ENCODE assay signal across 26 cellular contexts in the genomic region with DNA sequence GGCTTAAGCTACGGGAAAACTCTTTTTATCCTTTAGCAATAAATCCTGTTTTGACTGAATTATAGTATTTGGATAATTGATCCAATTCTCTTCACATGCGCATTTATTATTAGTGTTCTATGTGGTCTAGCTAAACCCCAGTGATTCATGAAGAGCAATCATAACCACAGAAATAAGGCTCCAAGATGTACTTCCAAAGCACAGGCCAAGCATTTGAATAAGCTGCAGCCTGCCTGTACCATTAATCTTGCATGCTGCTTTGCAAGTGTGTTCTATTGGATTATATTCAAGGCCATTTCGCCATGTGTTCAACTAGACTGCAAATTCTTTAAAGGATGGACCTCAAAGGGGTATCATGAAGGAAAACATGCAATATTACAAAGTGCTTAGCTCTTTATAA.
"Had no signal": no experiment of that assay in that cellular context is flagged by ENCODE, and none has a peak within 500 bp of the region (broad histone marks: within the 10 kb centered on the region; RNA-seq: fewer than 3 reads in every experiment).

No MANE protein-coding gene starts in this region.

- DNase-seq: activated CD4-positive, alpha-beta T cell treated with anti-CD3 and anti-CD28 coated beads for 4 hours; activated CD8-positive, alpha-beta memory T cell treated with anti-CD3 and anti-CD28 coated beads, Interleukin-2, amount 50 U/mL, for 4 hours; activated CD8-positive, alpha-beta T cell treated with anti-CD3 and anti-CD28 coated beads for 36 hours; activated gamma-delta T cell treated with Interleukin-2 at 50 U/mL for 16 hours; activated naive CD4-positive, alpha-beta T cell treated with anti-CD3 and anti-CD28 coated beads, Interleukin-2, amount 10 ng/mL, durations not matched to agents 7 days and 5 days; activated naive CD8-positive, alpha-beta T cell treated with anti-CD3 and anti-CD28 coated beads, Interleukin-2, amount 10 ng/mL, durations not matched to agents 7 days and 5 days; activated T-cell treated with anti-CD3 and anti-CD28 coated beads, Interleukin-2, amount 50 U/mL, for 72 hours; adrenal gland; aorta; body of pancreas; central memory CD4-positive, alpha-beta T cell; KG1; MG63; MV-4-11; NCI-H1105; NCI-H1436 treated with DMSO at 0.1 percent for 48 hours; NCI-H187; NCI-H2081 treated with DMSO at 0.1 percent for 48 hours; NCI-H446; NCI-H524; NCI-H774; NK-92 treated with Interleukin-12 subunit alpha and Interleukin-12 subunit beta, amount 100 ng/mL, for 24 hours; PC-9; SHP77 treated with DMSO at 0.1 percent for 48 hours had no signal

- FAIRE-seq: bronchial epithelial cell had no signal

- H3K4me3 ChIP-seq: adrenal gland, body of pancreas, MG63, PC-9 had no signal

- H3K4me1 ChIP-seq: adrenal gland, body of pancreas had no signal

- H3K4me2 ChIP-seq: PC-9 had no signal

- H3K27ac ChIP-seq: adrenal gland, body of pancreas, PC-9 had no signal

- H3K36me3 ChIP-seq: adrenal gland, MG63 had no signal

- H2AFZ ChIP-seq: PC-9 had no signal

- H3K9me3 ChIP-seq: adrenal gland, body of pancreas, MG63 had no signal

- ATAC-seq: activated CD4-positive, CD25-positive, alpha-beta regulatory T cell treated with anti-CD3 and anti-CD28 coated beads, Interleukin-2, amount 50 U/mL, for 24 hours; activated CD8-positive, alpha-beta T cell treated with anti-CD3 and anti-CD28 coated beads for 36 hours; activated T-cell treated with anti-CD3 and anti-CD28 coated beads, Interleukin-2, amount 50 U/mL, for 72 hours; body of pancreas had no signal

- H3K27me3 ChIP-seq: adrenal gland, body of pancreas, MG63 had no signal
